8 cellular contexts compared by ENCODE assay signal in genomic region chrX:152941328-152942111, GRCh38. TPM values are rescaled to one million over a fixed set of nuclear protein-coding genes. Genes with fewer than 3 reads are reported as not detected.
A peak's percentile ranks its signal among the peaks of the same experiment; 100 is the strongest.
DNase-seq lines count a peak whose midpoint lies in the region; ATAC-seq and TF ChIP-seq lines count a peak whose summit lies in the region.

No MANE protein-coding gene starts in this region.

- no peak for TF ChIP-seq POLR2A in esophagus squamous epithelium (IDR thresholded peaks at IDR 0.05)

- H3K4me3 ChIP-seq in KMS-11 (IDR thresholded peaks at IDR 0.05; ENCODE audit: insufficient read depth, low read depth, low read length): no peak overlapping the region
- H3K4me3 ChIP-seq in Panc1 (ENCODE audit: low read depth in 2 of 2, low read length in 2 of 2): peak overlapping the region; percentile 78 to 88
- peak overlapping the region; percentile 36 to 69 (median 46) for H3K4me3 ChIP-seq in esophagus squamous epithelium

- DNase-seq in Daoy (ENCODE audit: low read depth) (peak; percentile 92), Panc1 (ENCODE audit: low read depth, low spot score) (peak; percentile 68), activated T-helper 1 cell treated with Interleukin-2 at 50 U/mL for 16 hours (ENCODE audit: low read depth) (peak; percentile 84), esophagus squamous epithelium (lab: John Stamatoyannopoulos, UW) (peak; percentile 47), myocyte (ENCODE audit: low read depth) (peak; percentile 91)
- DNase-seq in stimulated activated CD8-positive, alpha-beta memory T cell treated with anti-CD3 and anti-CD28 coated beads, Interleukin-7, amount 100 ng/mL, for 48 hours (ENCODE audit: extremely low read depth in 1 of 2, low read depth in 1 of 2): peak; percentile 69 to 74

- no peaks in the 10 kb centered on the region for H3K27me3 ChIP-seq in KMS-11 (ENCODE audit: insufficient read depth, low read depth)
- no peaks in the 10 kb centered on the region for H3K27me3 ChIP-seq in Panc1 (ENCODE audit: control insufficient read depth, insufficient read depth, low read length)
- H3K27me3 ChIP-seq in esophagus squamous epithelium: no peaks in the 10 kb centered on the region

- intact Hi-C loops in Panc1 (cut with micrococcal nuclease; ENCODE audit: unreplicated experiment) (no loop called here), esophagus squamous epithelium (cut with DNase I) (no loop called here)

- H3K9ac ChIP-seq in KMS-11: peak overlapping the region; percentile 67; the same call in 1 of the 2 replicates

- no peaks in the 10 kb centered on the region for H3K4me1 ChIP-seq in KMS-11 (ENCODE audit: low read depth, poor library complexity, severe bottlenecking)
- peaks cover 10% of the 10 kb centered on the region for H3K4me1 ChIP-seq in Panc1 (ENCODE audit: control insufficient read depth, insufficient read depth, low read length)
- H3K4me1 ChIP-seq in esophagus squamous epithelium: peaks cover 0 to 19% (median 0%) of the 10 kb centered on the region in 3 donors

- no peaks in the 10 kb centered on the region for H4K20me1 ChIP-seq in KMS-11 (ENCODE audit: insufficient read depth)

- in situ Hi-C loops in Panc1 (cut with HindIII; ENCODE audit: low pct_unique_long_range_greater_than_20kb, low sequenced_read_pairs): no loop called here

- H3K27ac ChIP-seq in KMS-11: 0 out of 2 replicates have a peak overlapping the region, but pooled peaks have one; percentile 30
- H3K27ac ChIP-seq in Panc1 (ENCODE audit: low read length): peak overlapping the region; percentile 98
- peak overlapping the region; percentile 72 to 87 (median 81) for H3K27ac ChIP-seq in esophagus squamous epithelium

- peak; percentile 87 for ATAC-seq in GM21786 (IDR thresholded peaks at IDR 0.05; ENCODE audit: unreplicated experiment)
- ATAC-seq in Panc1: peak; percentile 98

- WGBS in esophagus squamous epithelium, 2 donors: 0 to 43% methylated on average over 3 to 41 of the region's 71 CpGs

- CTCF ChIA-PET in Panc1 (lab: Charles Lee): interaction anchor here (0.7 to 1.2 kb wide), 2 partner anchors 101 to 472 kb away, joined by 3 read pairs; no protein-coding TSS in a partner anchor

- TF ChIP-seq CTCF in KMS-11 (conservative IDR thresholded peaks at IDR 0.05; ENCODE audit: low read depth, low read length) (peak; percentile 65), Panc1 (IDR thresholded peaks at IDR 0.05) (peak; percentile 91), esophagus squamous epithelium (IDR thresholded peaks at IDR 0.05) (peak; percentile 71 to 95 (median 84))

- BruUV-seq in Panc1 (replicated peaks; lab: Mats Ljungman, UMichigan): no TSS peak

- no peaks in the 10 kb centered on the region for H3K79me2 ChIP-seq in KMS-11 (ENCODE audit: insufficient read depth, low read depth)

- peak overlapping the region; percentile 68 for H3K4me2 ChIP-seq in KMS-11

- no peaks in the 10 kb centered on the region for H3K36me3 ChIP-seq in KMS-11 (ENCODE audit: insufficient read depth)
- H3K36me3 ChIP-seq in Panc1 (ENCODE audit: control insufficient read depth, insufficient read depth, low read length): no peaks in the 10 kb centered on the region
- H3K36me3 ChIP-seq in esophagus squamous epithelium: peaks cover 0 to 61% (median 0%) of the 10 kb centered on the region in 3 donors

- POLR2A ChIA-PET in Panc1 (lab: Charles Lee): interaction anchor here (0.6 kb wide), 1 partner anchor 17 kb away, joined by 6 read pairs; no protein-coding TSS in a partner anchor

- H3K9me3 ChIP-seq in Panc1 (ENCODE audit: control insufficient read depth, insufficient read depth, low read depth, low read length) (no peaks in the 10 kb centered on the region), esophagus squamous epithelium (no peaks in the 10 kb centered on the region)

- H2AFZ ChIP-seq in KMS-11 (ENCODE audit: low read depth): peak overlapping the region; percentile 79

RNA-seq across cellular contexts. Expression of gene ZNF185, which starts 43.7 kb away (rescaled TPM):
- total RNA-seq in Daoy (2014; rRNA removed; shearing (Covaris generic)): 3.6 and 4.0 TPM in 2 replicates
- total RNA-seq in Panc1 (2021; ENCODE audit: unreplicated experiment) (5.4 TPM), esophagus squamous epithelium (100 to 1,000 TPM; 205 to 470 (median 259) TPM), myocyte (0.47 and 0.83 TPM in 2 replicates)
- 5.4 TPM for polyA plus RNA-seq in Panc1 (2012; ENCODE audit: insufficient read length)
- 1.4 TPM for polyA plus RNA-seq in myocyte (2012)

RNA-seq across cellular contexts. Expression of gene PNMA5, which starts 52.4 kb away (rescaled TPM):
- total RNA-seq in Daoy (2014; rRNA removed; shearing (Covaris generic)): not detected in 2 replicates
- total RNA-seq in Panc1 (2021; ENCODE audit: unreplicated experiment): not detected
- not detected for polyA plus RNA-seq in Panc1 (2012; ENCODE audit: insufficient read length)
- total RNA-seq in esophagus squamous epithelium: not detected
- total RNA-seq in myocyte: not detected in 2 replicates
- polyA plus RNA-seq in myocyte (2012): not detected

Comparison
In these comparisons a context has a peak if more than half of its experiments do, and no peak if none do; other contexts are left out.
1. H3K27ac ChIP-seq: peak in every context shown above with its lines; median percentile 98 in Panc1; 81 in esophagus squamous epithelium; 30 in KMS-11.
2. RNA of gene ZNF185, which starts 43.7 kb away (total RNA-seq): 205 to 470 TPM in esophagus squamous epithelium; 5.4 TPM in Panc1 (single experiment), 3.6 to 4.0 TPM in Daoy and 0.47 to 0.83 TPM in myocyte; every median in the first group is over 10 times any median in the second.
3. Peak in every context shown above with its lines, with median percentiles within 50 percentile points of each other: DNase-seq and CTCF ChIP-seq.